In genomic region chr5:179820483-179821297, GRCh38 we compare ENCODE assay signal across 8 cellular contexts. TPM values are rescaled to one million over a fixed set of nuclear protein-coding genes. Genes with fewer than 3 reads are reported as not detected.
DNase-seq lines count a peak whose midpoint lies in the region; ATAC-seq, FAIRE-seq and TF ChIP-seq lines count a peak whose summit lies in the region.

SQSTM1 (plus strand) TSS chr5:179820905; CDS start chr5:179820937, 32 bp downstream.

- no peaks in the 10 kb centered on the region for H3K9me3 Mint-ChIP-seq in nephron progenitor cell

- H3K4me3 Mint-ChIP-seq in nephron progenitor cell: peak within 1 kb of the TSS; percentile 89

- TF ChIP-seq CTCF in D721Med (IDR thresholded peaks at IDR 0.05; ENCODE audit: insufficient read depth, missing control alignments) (no peak), RWPE2 (IDR thresholded peaks at IDR 0.05; ENCODE audit: poor library complexity, severe bottlenecking) (no peak), fibroblast of villous mesenchyme (IDR thresholded peaks at IDR 0.05; ENCODE audit: insufficient read depth, low read depth, low read length) (no peak), nephron progenitor cell (IDR thresholded peaks at IDR 0.05) (no peak), stomach (IDR thresholded peaks at IDR 0.05) (peak in 1 of 7 experiments; percentile 15)

- peaks cover 16% of the 10 kb centered on the region for H3K27me3 Mint-ChIP-seq in nephron progenitor cell (ENCODE audit: low read depth, poor library complexity)

- TF ChIP-seq EP300 in stomach (IDR thresholded peaks at IDR 0.05): no peak

- H3K36me3 ChIP-seq in RWPE2 (ENCODE audit: low read depth): peaks cover 37% of the 10 kb centered on the region
- peaks cover 24 to 38% (median 35%) of the 10 kb centered on the region in 4 donors for H3K36me3 ChIP-seq in stomach

- peak; percentile 37 for ATAC-seq in GM21360 (IDR thresholded peaks at IDR 0.05; ENCODE audit: unreplicated experiment)
- peak; percentile 37 for ATAC-seq in RWPE2 (ENCODE audit: low read depth)

- H3K9me3 ChIP-seq in RWPE2 (ENCODE audit: severe bottlenecking) (no peaks in the 10 kb centered on the region), stomach (no peaks in the 10 kb centered on the region)

- peak within 1 kb of the TSS; percentile 81 for H3K27ac Mint-ChIP-seq in nephron progenitor cell

- H3K4me1 ChIP-seq in RWPE2 (ENCODE audit: insufficient read depth, poor library complexity, severe bottlenecking) (peaks cover 25% of the 10 kb centered on the region), stomach (peaks cover 74 to 83% (median 81%) of the 10 kb centered on the region in 4 donors)

- DNase-seq in D721Med (ENCODE audit: insufficient read length, low spot score) (peak; percentile 90), HUDEP-2 (lab: John Stamatoyannopoulos, UW; ENCODE audit: unreplicated experiment in 76 of 76) (peak in 64 of 76 experiments; percentile 7 to 80 (median 61)), RWPE2 (ENCODE audit: low spot score) (peak; percentile 79), activated gamma-delta T cell treated with Interleukin-2 at 50 U/mL for 16 hours (peak; percentile 77), fibroblast of villous mesenchyme (ENCODE audit: low read depth) (peak; percentile 82), nephron progenitor cell (peak; percentile 84), stomach (peak; percentile 84)

- H3K27ac ChIP-seq in RWPE2 (ENCODE audit: poor library complexity, severe bottlenecking) (peak within 1 kb of the TSS; percentile 68), stomach (peak within 1 kb of the TSS; percentile 91 to 100 (median 99))

- intact Hi-C loops in stomach (cut with DNase I; ENCODE audit: low total_unique reads): no loop called here

- H3K36me3 Mint-ChIP-seq in nephron progenitor cell (ENCODE audit: low read depth): peaks cover 17% of the 10 kb centered on the region

- 0 to 1% (median 0%) methylated on average over 7 to 81 of the region's 81 CpGs for WGBS in stomach, 5 donors

- FAIRE-seq in D721Med (lab: Jason Lieb, UNC): no peak

- H3K4me1 Mint-ChIP-seq in nephron progenitor cell: peaks cover 41% of the 10 kb centered on the region

- peak within 1 kb of the TSS; percentile 76 for H3K4me3 ChIP-seq in RWPE2 (ENCODE audit: severe bottlenecking)
- peak within 1 kb of the TSS; percentile 91 for H3K4me3 ChIP-seq in fibroblast of villous mesenchyme (ENCODE audit: low read depth, low read length)
- peak within 1 kb of the TSS; percentile 65 to 100 (median 90) for H3K4me3 ChIP-seq in stomach

- no peaks in the 10 kb centered on the region for H3K27me3 ChIP-seq in RWPE2 (ENCODE audit: insufficient read depth, poor library complexity, severe bottlenecking)
- H3K27me3 ChIP-seq in stomach: no peaks in the 10 kb centered on the region

- TF ChIP-seq POLR2A in stomach (IDR thresholded peaks at IDR 0.05): peak in 2 of 4 donors; percentile 80 to 98

RNA-seq across cellular contexts. Expression of gene SQSTM1, which starts in this region (rescaled TPM):
- total RNA-seq in fibroblast of villous mesenchyme: 752 and 892 TPM in 2 replicates
- total RNA-seq in stomach: 100 to 1,000 TPM; 163 to 693 (median 508) TPM
- polyA plus RNA-seq in stomach: 100 to 1,000 TPM; 166 to 251 (median 213) TPM

Comparison
In these comparisons a context has a peak if more than half of its experiments do, and no peak if none do; other contexts are left out.
1. Peak in every context shown above with its lines: DNase-seq, ATAC-seq, H3K4me3 ChIP-seq and H3K27ac ChIP-seq.